In genomic region chr1:94022471-94023189, GRCh38 we compare ENCODE assay signal across 12 cellular contexts.
DNase-seq lines count a peak whose midpoint lies in the region; ATAC-seq, FAIRE-seq and TF ChIP-seq lines count a peak whose summit lies in the region.
"Had no signal": no experiment of that assay in that cellular context is flagged by ENCODE, and none has a peak within 500 bp of the region (broad histone marks: within the 10 kb centered on the region; RNA-seq: fewer than 3 reads in every experiment).

No MANE protein-coding gene starts in this region.

- H3K4me3 ChIP-seq in mammary epithelial cell (replicated peaks in 1 of 3; ENCODE audit: insufficient read depth in 1 of 3, low read depth in 2 of 3, low read length in 3 of 3) (no peak overlapping the region), upper lobe of right lung (no peak overlapping the region)

- H4K20me1 ChIP-seq in mammary epithelial cell (ENCODE audit: insufficient read depth, low read length) = no peaks in the 10 kb centered on the region

- dilution Hi-C loops in mammary epithelial cell (cut with HindIII; ENCODE audit: low sequenced_read_pairs) = loop anchor here (5.0 kb wide), 1 partner anchor 45 kb away; no protein-coding TSS in a partner anchor

- H3K4me2 ChIP-seq in mammary epithelial cell (ENCODE audit: insufficient read depth, low read depth, low read length) = peak overlapping the region; percentile 11

- H3K79me2 ChIP-seq in mammary epithelial cell (ENCODE audit: insufficient read depth, low read length) = no peaks in the 10 kb centered on the region

- WGBS in mammary epithelial cell (ENCODE audit: low coverage, missing lambda C conversion rate) = 43% methylated on average over 4 of the region's 6 CpGs

- H3K9me3 ChIP-seq in mammary epithelial cell (replicated peaks; ENCODE audit: insufficient read depth, low read length) (no peaks in the 10 kb centered on the region), upper lobe of right lung (no peaks in the 10 kb centered on the region)

- CTCF ChIA-PET in mammary epithelial cell (lab: Charles Lee; ENCODE audit: low non-redundant PET) = interaction anchor here (0.5 kb wide), 1 partner anchor 402 kb away, joined by 3 read pairs; no protein-coding TSS in a partner anchor

- no peaks in the 10 kb centered on the region for H3K27me3 ChIP-seq in mammary epithelial cell (ENCODE audit: insufficient read depth, low read length)
- no peaks in the 10 kb centered on the region for H3K27me3 ChIP-seq in upper lobe of right lung

- H3K4me1 ChIP-seq in mammary epithelial cell (ENCODE audit: insufficient read depth, low read length) (peaks cover 56% of the 10 kb centered on the region), upper lobe of right lung (peaks cover 28% of the 10 kb centered on the region)

- H3K36me3 ChIP-seq in mammary epithelial cell (ENCODE audit: insufficient read depth, low read length) (no peaks in the 10 kb centered on the region), upper lobe of right lung (no peaks in the 10 kb centered on the region)

- no peak for FAIRE-seq in HTR-8/SVneo (lab: Jason Lieb, UNC)
- FAIRE-seq: A204.1 had no signal

- H3K27ac ChIP-seq in mammary epithelial cell (ENCODE audit: insufficient read depth, low read depth, low read length) (peak overlapping the region; percentile 23), upper lobe of right lung (peak overlapping the region; percentile 69)

- TF ChIP-seq CTCF in mammary epithelial cell (conservative IDR thresholded peaks at IDR 0.05 in 1 of 2, IDR thresholded peaks at IDR 0.05 in 1 of 2; ENCODE audit: extremely low read depth in 1 of 2, insufficient read depth in 1 of 2, low read depth in 1 of 2, low read length in 2 of 2) = peak in 1 of 2 donors; percentile 14
- no peak for TF ChIP-seq CTCF in upper lobe of right lung (IDR thresholded peaks at IDR 0.05)

- intact Hi-C loops in mammary epithelial cell (cut with micrococcal nuclease) (no loop called here), upper lobe of right lung (cut with DNase I) (no loop called here)

- DNase-seq in NCI-H345 (lab: John Stamatoyannopoulos, UW) (peak; percentile 18), NCI-H345 treated with DMSO at 0.1 percent for 48 hours (lab: John Stamatoyannopoulos, UW; ENCODE audit: unreplicated experiment) (no peak), mammary epithelial cell (peak; percentile 96), islet precursor cell (peak; percentile 38), upper lobe of right lung (no peak), Ammon's horn (ENCODE audit: low spot score) (no peak), HTR-8/SVneo (ENCODE audit: insufficient read length, low spot score) (no peak)
- no peak for DNase-seq in activated CD4-positive, CD25-positive, alpha-beta regulatory T cell (lab: John Stamatoyannopoulos, UW)
- DNase-seq: activated CD4-positive, alpha-beta T cell treated with anti-CD3 and anti-CD28 coated beads for 4 hours; activated naive CD8-positive, alpha-beta T cell treated with anti-CD3 and anti-CD28 coated beads, Interleukin-2, amount 50 U/mL, for 24 hours; head of caudate nucleus had no signal

- BruUV-seq in mammary epithelial cell (replicated peaks; lab: Mats Ljungman, UMichigan) = no TSS peak

- no peak overlapping the region for H3K9ac ChIP-seq in mammary epithelial cell (ENCODE audit: insufficient read depth, low read length)

- peak overlapping the region; percentile 23 for H2AFZ ChIP-seq in mammary epithelial cell (ENCODE audit: low read depth, low read length)

- ATAC-seq in upper lobe of right lung = peak; percentile 82
- ATAC-seq: activated naive CD8-positive, alpha-beta T cell treated with anti-CD3 and anti-CD28 coated beads, Interleukin-2, amount 50 U/mL, for 24 hours had no signal

- in situ Hi-C loops in mammary epithelial cell (cut with MboI; ENCODE audit: low sequenced_read_pairs in 2 of 2) = no loop called here

Comparison
In these comparisons a context has a peak if more than half of its experiments do, and no peak if none do; other contexts are left out.
1. DNase-seq: peak in NCI-H345 (single experiment), mammary epithelial cell (single experiment) and islet precursor cell (single experiment); none in NCI-H345 treated with DMSO at 0.1 percent for 48 hours (single experiment), upper lobe of right lung (single experiment), Ammon's horn (single experiment), HTR-8/SVneo (single experiment) and activated CD4-positive, CD25-positive, alpha-beta regulatory T cell (0 of 4).